ENCODE assay signal across 1 cellular context in genomic region chr16:85449195-85449884, GRCh38.
TF ChIP-seq lines count a peak whose summit lies in the region.

No MANE protein-coding gene starts in this region.

TF ChIP-seq in A549, 52 proteins besides CTCF, POLR2A, EP300 and RAD21 (continued from another document):
- no peak for TF ChIP-seq REST (IDR thresholded peaks at IDR 0.05)
